Comparison of ENCODE assay signal across 8 cellular contexts in the genomic region with DNA sequence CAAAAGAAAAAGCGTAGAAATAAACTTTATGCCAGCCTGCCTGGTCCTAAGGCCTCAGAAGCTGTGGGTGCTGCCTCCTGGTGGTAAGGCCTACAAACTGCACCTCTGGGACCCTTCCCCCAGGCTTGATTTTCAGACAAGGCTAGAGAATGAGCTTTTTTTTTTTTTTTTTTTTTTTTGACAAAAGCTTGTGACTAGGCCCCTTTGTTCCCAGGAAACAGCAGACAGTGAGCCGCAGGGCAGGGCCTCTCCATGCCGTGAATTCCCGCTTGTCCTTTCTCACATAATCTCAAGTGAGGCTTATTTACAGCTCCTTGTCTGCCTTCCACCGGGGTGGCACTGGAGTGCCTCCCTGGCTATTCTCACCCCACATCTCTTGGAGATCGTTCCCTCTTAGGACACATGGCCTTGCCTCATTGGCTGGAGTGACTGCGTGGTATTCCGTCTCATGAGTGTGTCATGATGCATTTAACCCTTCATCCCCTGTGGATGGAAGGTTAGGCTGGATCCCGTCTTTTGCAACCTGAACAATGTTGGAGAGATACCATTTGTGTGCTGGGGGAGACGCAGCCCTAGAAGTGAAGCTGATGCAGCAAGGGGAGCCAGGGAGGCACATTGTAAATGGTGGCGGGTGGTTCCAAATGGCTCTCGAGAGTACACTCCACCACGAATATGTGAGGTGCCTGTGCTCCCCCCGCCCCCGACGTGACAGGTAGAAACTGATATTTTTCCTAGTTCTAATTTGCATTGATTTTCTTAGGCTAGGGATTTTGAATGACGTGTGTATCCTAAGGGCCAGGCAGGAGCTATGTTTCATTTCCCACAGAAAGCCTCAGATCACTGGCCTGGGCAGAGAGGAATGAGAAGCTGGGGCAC. TPM values are rescaled to one million over a fixed set of nuclear protein-coding genes. Genes with fewer than 3 reads are reported as not detected.
DNase-seq lines count a peak whose midpoint lies in the region; ATAC-seq, FAIRE-seq and TF ChIP-seq lines count a peak whose summit lies in the region.

No MANE protein-coding gene starts in this region.

- no peak overlapping the region for H3K27ac ChIP-seq in left lung

- H3K36me3 Mint-ChIP-seq in activated CD4-positive, alpha-beta T cell treated with anti-CD3 and anti-CD28 coated beads, Interleukin-2, amount 10 ng/mL, durations not matched to agents 24 days and 14 days (ENCODE audit: low read depth) = no peaks in the 10 kb centered on the region

- H3K27ac Mint-ChIP-seq in activated CD4-positive, alpha-beta T cell treated with anti-CD3 and anti-CD28 coated beads, Interleukin-2, amount 10 ng/mL, durations not matched to agents 24 days and 14 days = no peak overlapping the region

- H3K27me3 Mint-ChIP-seq in activated CD4-positive, alpha-beta T cell treated with anti-CD3 and anti-CD28 coated beads, Interleukin-2, amount 10 ng/mL, durations not matched to agents 24 days and 14 days = no peaks in the 10 kb centered on the region

- peak; percentile 92 for DNase-seq in GM13976 (ENCODE audit: low spot score)
- peak; percentile 66 for DNase-seq in NCI-H2171 treated with DMSO at 0.1 percent for 48 hours (lab: John Stamatoyannopoulos, UW)
- DNase-seq in activated CD4-positive, alpha-beta T cell treated with anti-CD3 and anti-CD28 coated beads, Interleukin-2, amount 10 ng/mL, durations not matched to agents 24 days and 14 days = peak; percentile 89
- peak; percentile 73 for DNase-seq in dedifferentiated amniotic fluid mesenchymal stem cell (ENCODE audit: extremely low spot score)
- DNase-seq in left lung = peak in 1 of 2 donors; percentile 54
- peak; percentile 68 for DNase-seq in stimulated activated CD4-positive, alpha-beta T cell treated with anti-CD3 and anti-CD28 coated beads, Interleukin-4, amount 100 ng/mL, for 24 hours
- no peak for DNase-seq in cerebellar nuclear complex (lab: John Stamatoyannopoulos, UW)

- FAIRE-seq in A204.1 (lab: Jason Lieb, UNC) = peak; percentile 44

- no peaks in the 10 kb centered on the region for H3K27me3 ChIP-seq in left lung

- peak; percentile 78 for TF ChIP-seq CTCF in GM13976 (IDR thresholded peaks at IDR 0.05; ENCODE audit: borderline replicate concordance, control extremely low read depth, extremely low read depth, insufficient read depth, missing control alignments)
- TF ChIP-seq CTCF in left lung (IDR thresholded peaks at IDR 0.05) = peak; percentile 87 to 90

- no peaks in the 10 kb centered on the region for H3K9me3 Mint-ChIP-seq in activated CD4-positive, alpha-beta T cell treated with anti-CD3 and anti-CD28 coated beads, Interleukin-2, amount 10 ng/mL, durations not matched to agents 24 days and 14 days

- intact Hi-C loops in activated CD4-positive, alpha-beta T cell treated with anti-CD3 and anti-CD28 coated beads, Interleukin-2, amount 10 ng/mL, durations not matched to agents 24 days and 14 days (cut with micrococcal nuclease) = loop anchor here (1.0 kb wide), 1 partner anchor 44 kb away; no protein-coding TSS in a partner anchor
- intact Hi-C loops in left lung (cut with DNase I) = no loop called here

- peaks cover 2% of the 10 kb centered on the region for H3K4me1 Mint-ChIP-seq in activated CD4-positive, alpha-beta T cell treated with anti-CD3 and anti-CD28 coated beads, Interleukin-2, amount 10 ng/mL, durations not matched to agents 24 days and 14 days

- H3K9me3 ChIP-seq in left lung = no peaks in the 10 kb centered on the region

- H3K4me1 ChIP-seq in left lung = peaks cover 0 to 8% of the 10 kb centered on the region in 2 donors

- peak; percentile 85 for ATAC-seq in left lung

- H3K36me3 ChIP-seq in left lung = no peaks in the 10 kb centered on the region

- H3K4me3 ChIP-seq in left lung = no peak overlapping the region

- H3K4me3 Mint-ChIP-seq in activated CD4-positive, alpha-beta T cell treated with anti-CD3 and anti-CD28 coated beads, Interleukin-2, amount 10 ng/mL, durations not matched to agents 24 days and 14 days = no peak overlapping the region

- in situ Hi-C loops in GM13976 (cut with MboI; ENCODE audit: low sequenced_read_pairs, unreplicated experiment) = no loop called here

RNA-seq across cellular contexts. Expression of gene USP22, which starts 49.6 kb away (rescaled TPM):
- 144 and 152 TPM in 2 replicates for total RNA-seq in activated CD4-positive, alpha-beta T cell treated with anti-CD3 and anti-CD28 coated beads, Interleukin-2, amount 10 ng/mL, durations not matched to agents 24 days and 14 days
- 100 to 1,000 TPM; 157 to 187 TPM for total RNA-seq in left lung

Comparison
In these comparisons a context has a peak if more than half of its experiments do, and no peak if none do; other contexts are left out.
1. DNase-seq: peak in GM13976 (single experiment), NCI-H2171 treated with DMSO at 0.1 percent for 48 hours (single experiment), activated CD4-positive, alpha-beta T cell treated with anti-CD3 and anti-CD28 coated beads, Interleukin-2, amount 10 ng/mL, durations not matched to agents 24 days and 14 days (single experiment), dedifferentiated amniotic fluid mesenchymal stem cell (single experiment) and stimulated activated CD4-positive, alpha-beta T cell treated with anti-CD3 and anti-CD28 coated beads, Interleukin-4, amount 100 ng/mL, for 24 hours (single experiment); none in cerebellar nuclear complex (0 of 2).